ENCODE assay signal across 9 cellular contexts in genomic region chr12:53218551-53219114, GRCh38. TPM values are rescaled to one million over a fixed set of nuclear protein-coding genes. Genes with fewer than 3 reads are reported as not detected.
DNase-seq lines count a peak whose midpoint lies in the region; ATAC-seq and TF ChIP-seq lines count a peak whose summit lies in the region.
"Had no signal": no experiment of that assay in that cellular context is flagged by ENCODE, and none has a peak within 500 bp of the region (broad histone marks: within the 10 kb centered on the region; RNA-seq: fewer than 3 reads in every experiment).

No MANE protein-coding gene starts in this region.

- ATAC-seq in T-helper 17 cell = no peak

- peak overlapping the region; percentile 86 to 98 (median 95) for H3K27ac Mint-ChIP-seq in CD8-positive, alpha-beta memory T cell
- H3K27ac Mint-ChIP-seq in T-helper 17 cell (peak overlapping the region; percentile 99), osteocyte (ENCODE audit: unreplicated experiment) (peak overlapping the region; percentile 84), Calu3 (ENCODE audit: unreplicated experiment) (no peak overlapping the region)

- peak overlapping the region; percentile 93 to 99 (median 96) for H3K4me3 Mint-ChIP-seq in CD8-positive, alpha-beta memory T cell
- peak overlapping the region; percentile 100 for H3K4me3 Mint-ChIP-seq in T-helper 17 cell
- peak overlapping the region; percentile 80 for H3K4me3 Mint-ChIP-seq in osteocyte (ENCODE audit: unreplicated experiment)
- no peak overlapping the region for H3K4me3 Mint-ChIP-seq in Calu3 (ENCODE audit: low read depth, unreplicated experiment)

- TF ChIP-seq CTCF in fibroblast of lung (conservative IDR thresholded peaks at IDR 0.05 in 1 of 2, IDR thresholded peaks at IDR 0.05 in 1 of 2; ENCODE audit: low read depth in 1 of 2, low read length in 2 of 2) (no peak), osteocyte (IDR thresholded peaks at IDR 0.05) (no peak), Calu3 (IDR thresholded peaks at IDR 0.05; ENCODE audit: unreplicated experiment) (no peak)

- H3K27me3 ChIP-seq in CD8-positive, alpha-beta memory T cell (ENCODE audit: insufficient read depth, low read length, poor library complexity, severe bottlenecking) = no peaks in the 10 kb centered on the region
- H3K27me3 ChIP-seq in fibroblast of lung (ENCODE audit: control insufficient read depth, insufficient read depth, low read length) = no peaks in the 10 kb centered on the region

- peaks cover 13% of the 10 kb centered on the region for H3K36me3 ChIP-seq in CD8-positive, alpha-beta memory T cell (ENCODE audit: insufficient read depth, low read length)
- peaks cover 14% of the 10 kb centered on the region for H3K36me3 ChIP-seq in fibroblast of lung (ENCODE audit: control insufficient read depth, insufficient read depth, low read length)

- peak overlapping the region; percentile 57 for H3K27ac ChIP-seq in CD8-positive, alpha-beta memory T cell (ENCODE audit: low read depth, low read length)
- peak overlapping the region; percentile 78 for H3K27ac ChIP-seq in fibroblast of lung (ENCODE audit: insufficient read depth, low read length)

- no peaks in the 10 kb centered on the region for H3K9me3 ChIP-seq in CD8-positive, alpha-beta memory T cell (ENCODE audit: low read length)
- no peaks in the 10 kb centered on the region for H3K9me3 ChIP-seq in T-helper 17 cell (ENCODE audit: control insufficient read depth, low read length, poor library complexity, severe bottlenecking)
- H3K9me3 ChIP-seq in fibroblast of lung (ENCODE audit: control insufficient read depth, insufficient read depth, low read depth, low read length) = no peaks in the 10 kb centered on the region

- H3K36me3 Mint-ChIP-seq in CD8-positive, alpha-beta memory T cell = peaks cover 0 to 42% (median 8%) of the 10 kb centered on the region in 3 donors
- H3K36me3 Mint-ChIP-seq in T-helper 17 cell (ENCODE audit: low read depth) = peaks cover 6% of the 10 kb centered on the region
- H3K36me3 Mint-ChIP-seq in osteocyte (ENCODE audit: unreplicated experiment) = peaks cover 5% of the 10 kb centered on the region
- H3K36me3 Mint-ChIP-seq in Calu3 (ENCODE audit: insufficient read depth, unreplicated experiment) = peaks cover 49% of the 10 kb centered on the region

- no peak for DNase-seq in CD8-positive, alpha-beta memory T cell
- DNase-seq in T-helper 17 cell = no peak
- peak in 1 of 2 donors; percentile 25 for DNase-seq in fibroblast of lung (ENCODE audit: low read depth in 2 of 2)
- no peak for DNase-seq in osteocyte (ENCODE audit: extremely low spot score, unreplicated experiment)
- DNase-seq in OCI-M1 (lab: John Stamatoyannopoulos, UW) = no peak
- no peak for DNase-seq in activated gamma-delta T cell (lab: John Stamatoyannopoulos, UW)
- DNase-seq in 8988T = no peak
- DNase-seq in Calu3 = no peak
- DNase-seq: NCI-H1105 treated with DMSO at 0.1 percent for 48 hours had no signal

- no peaks in the 10 kb centered on the region for H3K9me3 Mint-ChIP-seq in CD8-positive, alpha-beta memory T cell
- H3K9me3 Mint-ChIP-seq in osteocyte (ENCODE audit: unreplicated experiment) (no peaks in the 10 kb centered on the region), Calu3 (ENCODE audit: low read depth, unreplicated experiment) (no peaks in the 10 kb centered on the region)

- H3K9ac ChIP-seq in fibroblast of lung (ENCODE audit: insufficient read depth, low read length) = peak overlapping the region; percentile 65

- H3K4me1 Mint-ChIP-seq in CD8-positive, alpha-beta memory T cell = peaks cover 67 to 83% (median 76%) of the 10 kb centered on the region in 3 donors
- peaks cover 66% of the 10 kb centered on the region for H3K4me1 Mint-ChIP-seq in T-helper 17 cell
- H3K4me1 Mint-ChIP-seq in osteocyte (ENCODE audit: unreplicated experiment) = peaks cover 53% of the 10 kb centered on the region
- H3K4me1 Mint-ChIP-seq in Calu3 (ENCODE audit: low read depth, unreplicated experiment) = peaks cover 41% of the 10 kb centered on the region

- peaks cover 60% of the 10 kb centered on the region for H3K4me1 ChIP-seq in CD8-positive, alpha-beta memory T cell (ENCODE audit: insufficient read depth, low read length)
- peaks cover 33% of the 10 kb centered on the region for H3K4me1 ChIP-seq in fibroblast of lung (ENCODE audit: control insufficient read depth, extremely low read depth, insufficient read depth, low read length)

- POLR2A ChIA-PET in CD8-positive, alpha-beta memory T cell (lab: Charles Lee) = interaction anchor here (0.6 to 3.0 kb wide), 6 partner anchors 11 to 77 kb away, joined by 3 to 25 read pairs (median 7); partner anchors contain the start of genes CSAD, ESPL1, ITGB7 and PFDN5

- H2AFZ ChIP-seq in fibroblast of lung (ENCODE audit: low read length) = no peak overlapping the region

- CTCF ChIA-PET in CD8-positive, alpha-beta memory T cell (lab: Charles Lee) = interaction anchor here (0.7 to 13.9 kb wide), 9 partner anchors 8 to 152 kb away, joined by 3 to 166 read pairs (median 6); partner anchors contain the start of gene ESPL1
- CTCF ChIA-PET in Calu3 (lab: Charles Lee) = no interaction called here

- H3K4me2 ChIP-seq in fibroblast of lung (ENCODE audit: extremely low read depth, insufficient read depth, low read length) = peak overlapping the region; percentile 93

- H4K20me1 ChIP-seq in fibroblast of lung (ENCODE audit: control insufficient read depth, extremely low read depth, insufficient read depth, low read length) = no peaks in the 10 kb centered on the region

- H3K4me3 ChIP-seq in CD8-positive, alpha-beta memory T cell (ENCODE audit: low read length) = peak overlapping the region; percentile 96
- peak overlapping the region; percentile 83 to 97 (median 92) for H3K4me3 ChIP-seq in fibroblast of lung (replicated peaks in 1 of 4; ENCODE audit: control extremely low read depth in 1 of 4, insufficient read depth in 1 of 4, low read depth in 3 of 4, low read length in 4 of 4)

- H3K79me2 ChIP-seq in fibroblast of lung (ENCODE audit: control insufficient read depth, insufficient read depth, low read length) = peaks cover 43% of the 10 kb centered on the region

- BruUV-seq in Calu3 (replicated peaks; lab: Mats Ljungman, UMichigan) = no TSS peak

- H3K27me3 Mint-ChIP-seq in CD8-positive, alpha-beta memory T cell = no peaks in the 10 kb centered on the region
- no peaks in the 10 kb centered on the region for H3K27me3 Mint-ChIP-seq in T-helper 17 cell
- H3K27me3 Mint-ChIP-seq in osteocyte (ENCODE audit: unreplicated experiment) = no peaks in the 10 kb centered on the region
- no peaks in the 10 kb centered on the region for H3K27me3 Mint-ChIP-seq in Calu3 (ENCODE audit: unreplicated experiment)

- intact Hi-C loops in Calu3 (cut with micrococcal nuclease; ENCODE audit: unreplicated experiment) = no loop called here

RNA-seq across cellular contexts. Expression of gene ITGB7, which starts 11.6 kb away (rescaled TPM):
- total RNA-seq in CD8-positive, alpha-beta memory T cell = 100 to 1,000 TPM; 339 TPM
- 292 TPM for polyA plus RNA-seq in CD8-positive, alpha-beta memory T cell
- total RNA-seq in T-helper 17 cell (100 to 1,000 TPM; 306 to 367 TPM), fibroblast of lung (0.26 and 0.50 TPM in 2 replicates), osteocyte (0.83 TPM in 1 of 2 replicates, not detected in the other), Calu3 (2022) (4.3 and 5.0 TPM in 2 replicates)
- 0.15 and 0.20 TPM in 2 replicates for polyA plus RNA-seq in fibroblast of lung
- polyA plus RNA-seq in fibroblast of lung (2012) = 0.22 and 0.38 TPM in 2 replicates
- polyA minus RNA-seq in fibroblast of lung (ENCODE audit: low replicate concordance) = not detected in 2 replicates

RNA-seq across cellular contexts. Expression of gene RARG, which starts 13.4 kb away (rescaled TPM):
- 10 to 100 TPM; 67.0 to 68.4 TPM for total RNA-seq in CD8-positive, alpha-beta memory T cell
- 15.4 TPM for polyA plus RNA-seq in CD8-positive, alpha-beta memory T cell
- total RNA-seq in T-helper 17 cell = 10 to 100 TPM; 57.6 to 57.8 TPM
- total RNA-seq in fibroblast of lung = 26.7 and 51.4 TPM in 2 replicates
- polyA plus RNA-seq in fibroblast of lung = 26.9 and 30.4 TPM in 2 replicates
- 38.1 and 47.4 TPM in 2 replicates for polyA plus RNA-seq in fibroblast of lung (2012)
- 83.5 and 87.1 TPM in 2 replicates for polyA minus RNA-seq in fibroblast of lung (ENCODE audit: low replicate concordance)
- 31.6 and 34.9 TPM in 2 replicates for total RNA-seq in osteocyte
- total RNA-seq in Calu3 (2022) = 36.7 and 43.0 TPM in 2 replicates

RNA-seq across cellular contexts. Expression of gene CSAD, which starts 37.9 kb away (rescaled TPM):
- total RNA-seq in CD8-positive, alpha-beta memory T cell = 10 to 100 TPM; 15.8 to 18.7 TPM
- 0.70 TPM for polyA plus RNA-seq in CD8-positive, alpha-beta memory T cell
- total RNA-seq in T-helper 17 cell = 10 to 100 TPM; 57.2 to 61.0 TPM
- total RNA-seq in fibroblast of lung = 6.4 and 10.1 TPM in 2 replicates
- 6.9 and 7.8 TPM in 2 replicates for polyA plus RNA-seq in fibroblast of lung
- polyA plus RNA-seq in fibroblast of lung (2012) = 5.5 and 7.9 TPM in 2 replicates
- 3.7 and 10.6 TPM in 2 replicates for polyA minus RNA-seq in fibroblast of lung (ENCODE audit: low replicate concordance)
- 45.0 and 47.0 TPM in 2 replicates for total RNA-seq in osteocyte
- total RNA-seq in Calu3 (2022) = 12.2 and 24.0 TPM in 2 replicates

RNA-seq across cellular contexts. Expression of gene ZNF740, which starts 38.1 kb away (rescaled TPM):
- total RNA-seq in CD8-positive, alpha-beta memory T cell = 10 to 100 TPM; 50.4 to 52.0 TPM
- 3.3 TPM for polyA plus RNA-seq in CD8-positive, alpha-beta memory T cell
- total RNA-seq in T-helper 17 cell (10 to 100 TPM; 24.3 to 34.6 TPM), fibroblast of lung (14.6 and 16.8 TPM in 2 replicates), osteocyte (39.6 and 55.4 TPM in 2 replicates), Calu3 (2022) (30.3 and 32.7 TPM in 2 replicates)
- polyA plus RNA-seq in fibroblast of lung = 7.3 and 10.6 TPM in 2 replicates
- polyA plus RNA-seq in fibroblast of lung (2012) = 7.0 and 9.8 TPM in 2 replicates
- 6.0 and 10.6 TPM in 2 replicates for polyA minus RNA-seq in fibroblast of lung (ENCODE audit: low replicate concordance)

RNA-seq across cellular contexts. Expression of gene ESPL1, which starts 49.5 kb away (rescaled TPM):
- total RNA-seq in CD8-positive, alpha-beta memory T cell = 10 to 100 TPM; 58.4 to 63.4 TPM
- not detected for polyA plus RNA-seq in CD8-positive, alpha-beta memory T cell
- total RNA-seq in T-helper 17 cell (under 1 TPM; 0.30 to 0.83 TPM), fibroblast of lung (0.26 and 1.8 TPM in 2 replicates), osteocyte (7.6 and 8.6 TPM in 2 replicates), Calu3 (2022) (24.3 and 31.1 TPM in 2 replicates)
- polyA plus RNA-seq in fibroblast of lung = 1.4 and 5.8 TPM in 2 replicates
- polyA plus RNA-seq in fibroblast of lung (2012) = 1.7 and 5.1 TPM in 2 replicates
- 11.3 and 27.3 TPM in 2 replicates for polyA minus RNA-seq in fibroblast of lung (ENCODE audit: low replicate concordance)

Comparison
In these comparisons a context has a peak if more than half of its experiments do, and no peak if none do; other contexts are left out.
1. RNA of gene ITGB7, which starts 11.6 kb away (total RNA-seq): 306 to 367 TPM in T-helper 17 cell and 339 TPM in CD8-positive, alpha-beta memory T cell; 4.3 to 5.0 TPM in Calu3, 0.83 TPM in osteocyte and 0.26 to 0.50 TPM in fibroblast of lung; every median in the first group is over 10 times any median in the second.